ENCODE assay signal across 24 cellular contexts in the genomic region with DNA sequence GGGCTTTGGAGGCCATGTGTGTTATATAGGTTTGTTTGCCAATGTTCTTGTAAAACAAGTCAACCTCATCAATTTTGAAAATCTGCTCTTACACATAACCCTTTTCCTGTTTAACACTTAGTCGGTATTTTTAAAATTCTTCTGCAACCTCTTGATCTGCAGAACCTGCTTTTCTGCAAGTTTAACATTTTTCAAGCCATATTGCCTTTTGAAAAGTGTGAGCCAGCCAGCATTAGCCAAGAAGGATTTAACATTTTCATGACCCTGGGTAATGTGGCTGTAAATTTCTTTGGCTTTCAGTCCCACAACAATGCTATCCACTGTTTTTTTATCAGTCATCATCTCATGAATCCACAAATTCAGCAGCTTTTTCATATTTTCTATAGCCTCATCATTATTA.
"Had no signal": no experiment of that assay in that cellular context is flagged by ENCODE, and none has a peak within 500 bp of the region (broad histone marks: within the 10 kb centered on the region; RNA-seq: fewer than 3 reads in every experiment).

No MANE protein-coding gene starts in this region.

- H3K27ac ChIP-seq: adrenal gland, colonic mucosa, dorsolateral prefrontal cortex, esophagus muscularis mucosa, heart left ventricle, lower lobe of right lung, thoracic aorta, WERI-Rb-1 had no signal

- ATAC-seq: activated CD8-positive, alpha-beta T cell treated with anti-CD3 and anti-CD28 coated beads, Interleukin-2, amount 10 ng/mL, durations not matched to agents 7 days and 5 days; activated naive CD4-positive, alpha-beta T cell treated with anti-CD3 and anti-CD28 coated beads, Interleukin-2, amount 50 U/mL, for 72 hours; activated T-helper 17 cell treated with anti-CD3 and anti-CD28 coated beads, Interleukin-2, amount 50 U/mL, for 72 hours; effector memory CD8-positive, alpha-beta T cell; heart left ventricle; left colon; lower lobe of right lung; naive thymus-derived CD4-positive, alpha-beta T cell; T-cell had no signal

- H3K27me3 Mint-ChIP-seq: activated T-helper 17 cell treated with anti-CD3 and anti-CD28 coated beads, Interleukin-2, amount 50 U/mL, for 72 hours; central memory CD8-positive, alpha-beta T cell; effector memory CD8-positive, alpha-beta T cell; naive thymus-derived CD4-positive, alpha-beta T cell; progenitor cell of endocrine pancreas; T-cell had no signal

- H3K4me3 ChIP-seq: adrenal gland, colonic mucosa, dorsolateral prefrontal cortex, esophagus muscularis mucosa, heart left ventricle, lower lobe of right lung, thoracic aorta had no signal

- H3K36me3 Mint-ChIP-seq: activated naive CD4-positive, alpha-beta T cell treated with anti-CD3 and anti-CD28 coated beads, Interleukin-2, amount 50 U/mL, for 72 hours; naive thymus-derived CD4-positive, alpha-beta T cell; T-cell had no signal

- H3K4me1 ChIP-seq: adrenal gland, colonic mucosa, esophagus muscularis mucosa, lower lobe of right lung had no signal

- H3K27ac Mint-ChIP-seq: activated CD8-positive, alpha-beta T cell treated with anti-CD3 and anti-CD28 coated beads, Interleukin-2, amount 10 ng/mL, durations not matched to agents 7 days and 5 days; activated naive CD4-positive, alpha-beta T cell treated with anti-CD3 and anti-CD28 coated beads, Interleukin-2, amount 50 U/mL, for 72 hours; activated T-helper 17 cell treated with anti-CD3 and anti-CD28 coated beads, Interleukin-2, amount 50 U/mL, for 72 hours; effector memory CD8-positive, alpha-beta T cell; naive thymus-derived CD4-positive, alpha-beta T cell; progenitor cell of endocrine pancreas; T-cell; T-helper 2 cell treated with Interferon-gamma antibody and Interleukin-4, amounts not matched to agents 5 μg/mL and 100 μg/mL, for 36 hours had no signal

- H3K4me1 Mint-ChIP-seq: activated T-helper 17 cell treated with anti-CD3 and anti-CD28 coated beads, Interleukin-2, amount 50 U/mL, for 72 hours; central memory CD8-positive, alpha-beta T cell; naive thymus-derived CD4-positive, alpha-beta T cell; T-cell had no signal

- H3K36me3 ChIP-seq: adrenal gland, colonic mucosa, esophagus muscularis mucosa, heart left ventricle, lower lobe of right lung, thoracic aorta, WERI-Rb-1 had no signal

- DNase-seq: activated CD4-positive, alpha-beta T cell treated with anti-CD3 and anti-CD28 coated beads, Interleukin-2, amount 50 U/mL, for 1 hour; activated CD4-positive, CD25-positive, alpha-beta regulatory T cell treated with anti-CD3 and anti-CD28 coated beads, Interleukin-2, amount 50 U/mL, for 72 hours; activated CD8-positive, alpha-beta T cell treated with anti-CD3 and anti-CD28 coated beads, Interleukin-2, amount 10 ng/mL, durations not matched to agents 7 days and 5 days; activated T-cell treated with anti-CD3 and anti-CD28 coated beads, Interleukin-2, amount 50 U/mL, for 1 hour; adrenal gland; colonic mucosa; dorsolateral prefrontal cortex; effector memory CD8-positive, alpha-beta T cell; heart left ventricle; left colon; lower lobe of right lung; naive thymus-derived CD4-positive, alpha-beta T cell; retina; stimulated activated CD4-positive, alpha-beta T cell treated with anti-CD3 and anti-CD28 coated beads, Interleukin-4, amount 100 ng/mL, for 24 hours; stimulated activated naive CD4-positive, alpha-beta T cell treated with Interleukin-2 at 50 U/mL for 16 hours; T-cell; WERI-Rb-1 had no signal

- H3K4me3 Mint-ChIP-seq: activated CD8-positive, alpha-beta T cell treated with anti-CD3 and anti-CD28 coated beads, Interleukin-2, amount 10 ng/mL, durations not matched to agents 7 days and 5 days; activated T-helper 17 cell treated with anti-CD3 and anti-CD28 coated beads, Interleukin-2, amount 50 U/mL, for 72 hours; central memory CD8-positive, alpha-beta T cell; effector memory CD8-positive, alpha-beta T cell; naive thymus-derived CD4-positive, alpha-beta T cell; T-cell; T-helper 2 cell treated with Interferon-gamma antibody and Interleukin-4, amounts not matched to agents 5 μg/mL and 100 μg/mL, for 36 hours had no signal

- H3K27me3 ChIP-seq: adrenal gland, colonic mucosa, dorsolateral prefrontal cortex, esophagus muscularis mucosa, heart left ventricle had no signal

- H3K9me3 ChIP-seq: adrenal gland, colonic mucosa, esophagus muscularis mucosa, heart left ventricle, lower lobe of right lung, thoracic aorta had no signal
